ENCODE assay signal across 8 cellular contexts in the genomic region with DNA sequence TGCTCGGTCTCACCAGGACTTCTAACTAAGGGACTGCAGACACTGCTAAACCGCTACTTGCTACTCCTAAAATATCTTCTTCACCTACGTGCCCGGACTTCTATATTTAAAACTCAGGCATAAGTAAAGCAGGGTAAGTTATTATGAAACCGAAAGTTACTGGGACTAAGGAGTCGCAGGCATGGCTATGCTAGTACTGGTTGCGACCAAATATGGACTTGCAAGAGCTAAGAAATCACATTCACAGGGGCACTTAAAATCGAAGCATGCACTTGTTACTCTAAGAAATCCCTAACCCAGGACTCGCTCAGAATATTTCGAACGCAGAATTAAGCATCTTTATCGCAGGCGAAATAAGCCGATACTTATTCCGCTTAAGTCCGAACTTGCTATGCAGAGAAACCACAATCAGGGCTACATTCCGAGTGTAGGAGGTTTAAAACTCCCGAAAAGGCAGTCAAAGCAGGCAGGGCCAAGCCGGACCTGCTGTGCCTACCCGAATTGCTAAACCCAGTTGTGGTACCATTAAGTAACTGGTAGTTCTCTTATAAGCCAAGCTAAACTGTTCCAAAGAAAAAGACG. TPM values are rescaled to one million over a fixed set of nuclear protein-coding genes. Genes with fewer than 3 reads are reported as not detected.
DNase-seq lines count a peak whose midpoint lies in the region; ATAC-seq and TF ChIP-seq lines count a peak whose summit lies in the region.

No MANE protein-coding gene starts in this region.

- peak overlapping the region; percentile 88 for H3K4me3 Mint-ChIP-seq in activated T-cell treated with anti-CD3 and anti-CD28 coated beads, Interleukin-2, amount 50 U/mL, for 24 hours
- peak overlapping the region; percentile 86 to 91 for H3K4me3 Mint-ChIP-seq in stimulated activated naive CD8-positive, alpha-beta T cell treated with anti-CD3 and anti-CD28 coated beads, Interleukin-15, amount 100 ng/mL, for 72 hours

- no peak for TF ChIP-seq CTCF in GM12865 (IDR thresholded peaks at IDR 0.05; ENCODE audit: insufficient read depth, low read depth, low read length, missing control alignments)

- H3K4me1 Mint-ChIP-seq in activated T-cell treated with anti-CD3 and anti-CD28 coated beads, Interleukin-2, amount 50 U/mL, for 24 hours (ENCODE audit: low read depth): peaks cover 69% of the 10 kb centered on the region
- peaks cover 52% of the 10 kb centered on the region for H3K4me1 Mint-ChIP-seq in stimulated activated naive CD8-positive, alpha-beta T cell treated with anti-CD3 and anti-CD28 coated beads, Interleukin-15, amount 100 ng/mL, for 72 hours

- H3K9me3 Mint-ChIP-seq in activated T-cell treated with anti-CD3 and anti-CD28 coated beads, Interleukin-2, amount 50 U/mL, for 24 hours: no peaks in the 10 kb centered on the region
- H3K9me3 Mint-ChIP-seq in stimulated activated naive CD8-positive, alpha-beta T cell treated with anti-CD3 and anti-CD28 coated beads, Interleukin-15, amount 100 ng/mL, for 72 hours: no peaks in the 10 kb centered on the region

- H3K27ac Mint-ChIP-seq in activated T-cell treated with anti-CD3 and anti-CD28 coated beads, Interleukin-2, amount 50 U/mL, for 24 hours: peak overlapping the region; percentile 94
- H3K27ac Mint-ChIP-seq in stimulated activated naive CD8-positive, alpha-beta T cell treated with anti-CD3 and anti-CD28 coated beads, Interleukin-15, amount 100 ng/mL, for 72 hours: peak overlapping the region; percentile 76 to 90

- no peaks in the 10 kb centered on the region for H3K27me3 Mint-ChIP-seq in activated T-cell treated with anti-CD3 and anti-CD28 coated beads, Interleukin-2, amount 50 U/mL, for 24 hours
- no peaks in the 10 kb centered on the region for H3K27me3 Mint-ChIP-seq in stimulated activated naive CD8-positive, alpha-beta T cell treated with anti-CD3 and anti-CD28 coated beads, Interleukin-15, amount 100 ng/mL, for 72 hours

- peaks cover 11% of the 10 kb centered on the region for H3K36me3 Mint-ChIP-seq in activated T-cell treated with anti-CD3 and anti-CD28 coated beads, Interleukin-2, amount 50 U/mL, for 24 hours (ENCODE audit: low read depth)

- peak overlapping the region; percentile 44 for H3K4me3 ChIP-seq in GM12865 (ENCODE audit: low read depth, low read length)

- H3K27ac ChIP-seq in caudate nucleus (ENCODE audit: low read depth, low read length): no peak overlapping the region

- ATAC-seq in HG03571 (IDR thresholded peaks at IDR 0.05; ENCODE audit: unreplicated experiment): peak; percentile 17
- peak; percentile 22 for ATAC-seq in stimulated activated naive CD8-positive, alpha-beta T cell treated with anti-CD3 and anti-CD28 coated beads, Interleukin-15, amount 100 ng/mL, for 72 hours

- DNase-seq in GM12865 (ENCODE audit: low read depth) (peak; percentile 63), glomerular endothelial cell (ENCODE audit: extremely low read depth, low read depth, low spot score) (peak; percentile 69), NCI-H1105 treated with DMSO at 0.1 percent for 48 hours (lab: John Stamatoyannopoulos, UW) (no peak), caudate nucleus (lab: John Stamatoyannopoulos, UW) (no peak)
- DNase-seq in activated T-cell treated with anti-CD3 and anti-CD28 coated beads, Interleukin-2, amount 50 U/mL, for 24 hours: no peak
- peak; percentile 46 to 50 for DNase-seq in stimulated activated naive CD8-positive, alpha-beta T cell treated with anti-CD3 and anti-CD28 coated beads, Interleukin-15, amount 100 ng/mL, for 72 hours
- no peak for DNase-seq in stimulated activated CD4-positive, alpha-beta T cell treated with anti-CD3 and anti-CD28 coated beads, Interleukin-2, amount 100 ng/mL, for 48 hours

RNA-seq across cellular contexts. Expression of a gene that starts 2.1 kb away (rescaled TPM):
- 4.1 and 11.2 TPM in 2 replicates for total RNA-seq in glomerular endothelial cell

Comparison
In these comparisons a context has a peak if more than half of its experiments do, and no peak if none do; other contexts are left out.
1. DNase-seq: peak in GM12865 (single experiment), glomerular endothelial cell (single experiment) and stimulated activated naive CD8-positive, alpha-beta T cell treated with anti-CD3 and anti-CD28 coated beads, Interleukin-15, amount 100 ng/mL, for 72 hours (2 of 2); none in activated T-cell treated with anti-CD3 and anti-CD28 coated beads, Interleukin-2, amount 50 U/mL, for 24 hours (single experiment), NCI-H1105 treated with DMSO at 0.1 percent for 48 hours (single experiment), caudate nucleus (0 of 61) and stimulated activated CD4-positive, alpha-beta T cell treated with anti-CD3 and anti-CD28 coated beads, Interleukin-2, amount 100 ng/mL, for 48 hours (0 of 2).